ENCODE assay signal across 13 cellular contexts in genomic region chr9:98083566-98084135, GRCh38. TPM values are rescaled to one million over a fixed set of nuclear protein-coding genes. Genes with fewer than 3 reads are reported as not detected.
DNase-seq lines count a peak whose midpoint lies in the region; ATAC-seq and TF ChIP-seq lines count a peak whose summit lies in the region.
"Had no signal": no experiment of that assay in that cellular context is flagged by ENCODE, and none has a peak within 500 bp of the region (broad histone marks: within the 10 kb centered on the region; RNA-seq: fewer than 3 reads in every experiment).

No MANE protein-coding gene starts in this region.

- H3K36me3 Mint-ChIP-seq in activated naive CD4-positive, alpha-beta T cell treated with anti-CD3 and anti-CD28 coated beads, Interleukin-2, amount 50 U/mL, for 24 hours, result peaks cover 16% of the 10 kb centered on the region
- peaks cover 41% of the 10 kb centered on the region for H3K36me3 Mint-ChIP-seq in WTC11
- peaks cover 0 to 26% (median 4%) of the 10 kb centered on the region in 3 donors for H3K36me3 Mint-ChIP-seq in immature natural killer cell

- H3K9me2 ChIP-seq in PC-9 (ENCODE audit: insufficient read depth), result no peaks in the 10 kb centered on the region

- BruUV-seq in PC-9 (replicated peaks; lab: Mats Ljungman, UMichigan), result no TSS peak

- no peaks in the 10 kb centered on the region for H3K27me3 ChIP-seq in transverse colon
- no peaks in the 10 kb centered on the region for H3K27me3 ChIP-seq in body of pancreas
- H3K27me3 ChIP-seq in PC-9 (ENCODE audit: insufficient read depth, low read depth), result no peaks in the 10 kb centered on the region
- H3K27me3 ChIP-seq: breast epithelium, upper lobe of right lung had no signal

- no peak overlapping the region for H3K4me3 ChIP-seq in transverse colon
- no peak overlapping the region for H3K4me3 ChIP-seq in body of pancreas
- no peak overlapping the region for H3K4me3 ChIP-seq in PC-9
- H3K4me3 ChIP-seq: breast epithelium, upper lobe of right lung had no signal

- H3K79me2 ChIP-seq in PC-9 (ENCODE audit: low read depth), result no peaks in the 10 kb centered on the region

- ATAC-seq in WTC11, result no peak
- ATAC-seq in body of pancreas, result no peak

- H3K27me3 Mint-ChIP-seq in activated naive CD4-positive, alpha-beta T cell treated with anti-CD3 and anti-CD28 coated beads, Interleukin-2, amount 50 U/mL, for 24 hours, result no peaks in the 10 kb centered on the region
- H3K27me3 Mint-ChIP-seq in WTC11 (ENCODE audit: low read depth) (peaks cover 14% of the 10 kb centered on the region), immature natural killer cell (ENCODE audit: low read depth in 3 of 3) (peaks cover 0 to 2% (median 0%) of the 10 kb centered on the region in 3 donors)

- peak; percentile 9 for TF ChIP-seq POLR2A in transverse colon (IDR thresholded peaks at IDR 0.05)
- TF ChIP-seq POLR2A in body of pancreas (IDR thresholded peaks at IDR 0.05), result no peak

- no peak overlapping the region for H2AFZ ChIP-seq in PC-9

- H3K4me1 Mint-ChIP-seq in activated naive CD4-positive, alpha-beta T cell treated with anti-CD3 and anti-CD28 coated beads, Interleukin-2, amount 50 U/mL, for 24 hours, result peaks cover 59% of the 10 kb centered on the region
- peaks cover 19% of the 10 kb centered on the region for H3K4me1 Mint-ChIP-seq in WTC11
- H3K4me1 Mint-ChIP-seq in immature natural killer cell, result peaks cover 22 to 35% of the 10 kb centered on the region in 2 donors

- POLR2A ChIA-PET in WTC11 (lab: Charles Lee) (no interaction called here), PC-9 (lab: Charles Lee; ENCODE audit: unreplicated experiment) (interaction anchor here (0.6 kb wide), 1 partner anchor 26 kb away, joined by 7 read pairs; no protein-coding TSS in a partner anchor)

- no peaks in the 10 kb centered on the region for H4K20me1 ChIP-seq in PC-9 (ENCODE audit: insufficient read depth)

- H3K9me3 ChIP-seq in transverse colon (no peaks in the 10 kb centered on the region), body of pancreas (no peaks in the 10 kb centered on the region), PC-9 (ENCODE audit: insufficient read depth, low read depth) (no peaks in the 10 kb centered on the region)
- H3K9me3 ChIP-seq: breast epithelium, upper lobe of right lung had no signal

- WGBS in transverse colon (ENCODE audit: low coverage in 1 of 2), 2 donors, result 90 to 94% methylated on average over 5 to 7 of the region's 7 CpGs
- WGBS in body of pancreas, 2 donors, result 94 to 95% methylated on average over 7 of the region's 7 CpGs

- peaks cover 39% of the 10 kb centered on the region; the same call in 1 of the 2 replicates for H3F3A ChIP-seq in PC-9 (ENCODE audit: insufficient read depth, low read depth)

- H3K4me1 ChIP-seq in transverse colon (peaks cover 10 to 51% (median 21%) of the 10 kb centered on the region in 4 donors), body of pancreas (peaks cover 5% of the 10 kb centered on the region), PC-9 (replicated peaks; ENCODE audit: insufficient read depth) (peaks cover 29% of the 10 kb centered on the region)
- H3K4me1 ChIP-seq: breast epithelium had no signal

- in situ Hi-C loops in transverse colon (cut with MboI; ENCODE audit: low pct_ligation_motif_present in 1 of 4, low pct_unique_long_range_greater_than_20kb in 1 of 4, low sequenced_read_pairs in 3 of 4), result loop anchor here in 2 of 4 donors (25.0 kb wide), 2 partner anchors 96 to 179 kb away; partner anchors contain the start of genes ANP32B (in 1 of the 2) and TBC1D2 (in 1 of the 2)

- DNase-seq in activated naive CD4-positive, alpha-beta T cell treated with Interleukin-2 at 50 U/mL for 16 hours, result no peak
- no peak for DNase-seq in WTC11 (ENCODE audit: low spot score)
- DNase-seq in immature natural killer cell, result no peak
- peak; percentile 1 for DNase-seq in transverse colon
- no peak for DNase-seq in body of pancreas
- DNase-seq in ureter (ENCODE audit: low spot score), result no peak
- DNase-seq in PC-9, result no peak
- DNase-seq: activated gamma-delta T cell treated with Interleukin-2 at 50 U/mL for 16 hours; kidney; stimulated activated CD4-positive, alpha-beta T cell treated with anti-CD3 and anti-CD28 coated beads, Interleukin-4, amount 100 ng/mL, for 24 hours; upper lobe of right lung had no signal

- H3K9me3 Mint-ChIP-seq in activated naive CD4-positive, alpha-beta T cell treated with anti-CD3 and anti-CD28 coated beads, Interleukin-2, amount 50 U/mL, for 24 hours, result no peaks in the 10 kb centered on the region
- peaks cover 5% of the 10 kb centered on the region; the same call in 1 of the 2 replicates for H3K9me3 Mint-ChIP-seq in WTC11
- H3K9me3 Mint-ChIP-seq in immature natural killer cell, result no peaks in the 10 kb centered on the region

- CTCF ChIA-PET in WTC11 (lab: Charles Lee), result interaction anchor here (1.0 kb wide), 2 partner anchors 10 to 100 kb away, joined by 3 read pairs; partner anchors contain the start of gene ANP32B
- CTCF ChIA-PET in PC-9 (lab: Charles Lee), result no interaction called here

- TF ChIP-seq CTCF in WTC11 (IDR thresholded peaks at IDR 0.05), result no peak
- no peak for TF ChIP-seq CTCF in transverse colon (IDR thresholded peaks at IDR 0.05)
- TF ChIP-seq CTCF in body of pancreas (IDR thresholded peaks at IDR 0.05), result no peak
- TF ChIP-seq CTCF in PC-9 (conservative IDR thresholded peaks at IDR 0.05), result no peak

- H3K27ac ChIP-seq in transverse colon (peak overlapping the region; percentile 43 to 62 (median 54)), body of pancreas (no peak overlapping the region), PC-9 (no peak overlapping the region)
- H3K27ac ChIP-seq: upper lobe of right lung had no signal

- H3K4me3 Mint-ChIP-seq in activated naive CD4-positive, alpha-beta T cell treated with anti-CD3 and anti-CD28 coated beads, Interleukin-2, amount 50 U/mL, for 24 hours, result no peak overlapping the region
- H3K4me3 Mint-ChIP-seq in WTC11 (no peak overlapping the region), immature natural killer cell (no peak overlapping the region)

- intact Hi-C loops in transverse colon (cut with DNase I; ENCODE audit: low total_unique reads), result no loop called here
- intact Hi-C loops in body of pancreas (cut with DNase I), result no loop called here
- intact Hi-C loops in PC-9 (cut with micrococcal nuclease; ENCODE audit: unreplicated experiment), result no loop called here

- peak overlapping the region; percentile 15 for H3K27ac Mint-ChIP-seq in activated naive CD4-positive, alpha-beta T cell treated with anti-CD3 and anti-CD28 coated beads, Interleukin-2, amount 50 U/mL, for 24 hours
- H3K27ac Mint-ChIP-seq in WTC11 (peak overlapping the region; percentile 47; the same call in 1 of the 2 replicates), immature natural killer cell (peak overlapping the region; percentile 41 to 81 (median 54))

- TF ChIP-seq EP300 in transverse colon (IDR thresholded peaks at IDR 0.05; ENCODE audit: low read depth), result no peak

- peaks cover 0 to 18% (median 8%) of the 10 kb centered on the region in 4 donors for H3K36me3 ChIP-seq in transverse colon
- peaks cover 0 to 27% of the 10 kb centered on the region in 2 donors for H3K36me3 ChIP-seq in body of pancreas (replicated peaks in 1 of 2; ENCODE audit: insufficient read depth in 1 of 2, low read depth in 2 of 2)
- peaks cover 15% of the 10 kb centered on the region for H3K36me3 ChIP-seq in PC-9 (ENCODE audit: low read depth)
- H3K36me3 ChIP-seq: breast epithelium had no signal

- H3K4me2 ChIP-seq in PC-9, result no peak overlapping the region

TF ChIP-seq in WTC11, 78 proteins besides CTCF, POLR2A, EP300 and RAD21 (continues in another document):
- TF ChIP-seq E2F4 (CRISPR knock-in tag; IDR thresholded peaks at IDR 0.05; ENCODE audit: borderline replicate concordance, low read depth) (no peak), CDX4 (CRISPR knock-in tag; IDR thresholded peaks at IDR 0.05; ENCODE audit: borderline replicate concordance) (no peak)

RNA-seq across cellular contexts. Expression of gene NANS, which starts 27.1 kb away (rescaled TPM):
- total RNA-seq in WTC11 (2021) (57.9 to 66.7 TPM (median 61.3 TPM) in 3 replicates), transverse colon (100 to 1,000 TPM in 3 of 4 donors, 10 to 100 TPM in 1; 86.6 to 319 (median 269) TPM), body of pancreas (10 to 100 TPM; 31.4 to 45.2 TPM), ureter (43.7 TPM), PC-9 (2021) (74.6 and 84.9 TPM in 2 replicates)
- 10 to 100 TPM; 21.5 to 41.8 (median 34.1) TPM for polyA plus RNA-seq in immature natural killer cell

RNA-seq across cellular contexts. Expression of gene TRIM14, which starts 35.4 kb away (rescaled TPM):
- total RNA-seq in WTC11 (2021), result 11.9 to 18.4 TPM (median 18.2 TPM) in 3 replicates
- 10 to 100 TPM; 34.8 to 95.0 (median 35.9) TPM for polyA plus RNA-seq in immature natural killer cell
- 10 to 100 TPM; 28.7 to 58.7 (median 53.8) TPM for total RNA-seq in transverse colon
- total RNA-seq in body of pancreas, result 1 to 10 TPM; 2.1 to 4.9 TPM
- total RNA-seq in ureter, result 66.9 TPM
- total RNA-seq in PC-9 (2021), result 18.1 and 20.2 TPM in 2 replicates

Comparison
In these comparisons a context has a peak if more than half of its experiments do, and no peak if none do; other contexts are left out.
1. H3K27ac ChIP-seq: peak in transverse colon (4 of 4); none in body of pancreas (0 of 4) and PC-9 (single experiment).
2. Peak in every context shown above with its lines, with median percentiles within 50 percentile points of each other: H3K27ac Mint-ChIP-seq.